Comparison of ENCODE assay signal across 20 cellular contexts in the genomic region with DNA sequence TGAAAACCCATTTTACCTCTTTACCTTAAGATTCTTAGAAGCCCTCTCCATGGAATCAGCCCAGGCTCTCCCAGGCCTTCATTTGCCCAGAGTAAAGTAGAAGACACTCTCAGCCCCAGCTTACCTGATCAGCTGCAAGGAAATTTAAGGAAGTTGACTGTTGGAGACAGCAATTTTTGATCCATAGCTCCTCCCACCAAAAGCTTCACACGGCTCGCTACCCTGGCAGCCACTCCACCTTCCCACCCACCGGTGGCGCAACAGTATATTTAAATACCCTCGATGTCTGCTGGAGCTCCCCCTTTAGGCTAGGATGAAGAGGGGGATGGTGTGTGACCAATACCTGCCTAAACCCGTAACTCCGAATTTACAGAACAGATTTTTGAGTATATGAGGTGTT.
DNase-seq lines count a peak whose midpoint lies in the region; ATAC-seq and TF ChIP-seq lines count a peak whose summit lies in the region.
"Had no signal": no experiment of that assay in that cellular context is flagged by ENCODE, and none has a peak within 500 bp of the region (broad histone marks: within the 10 kb centered on the region; RNA-seq: fewer than 3 reads in every experiment).

No MANE protein-coding gene starts in this region.

- no TSS peak for BruUV-seq in Caco-2 (replicated peaks; lab: Mats Ljungman, UMichigan)

- H3K27ac Mint-ChIP-seq in Caco-2 (ENCODE audit: unreplicated experiment), result peak overlapping the region; percentile 93
- H3K27ac Mint-ChIP-seq: nephron progenitor cell had no signal

- DNase-seq in Caco-2 (peak; percentile 74), ecto neural progenitor cell (ENCODE audit: low spot score) (peak; percentile 50), iPS-NIHi7 (ENCODE audit: extremely low spot score) (peak; percentile 85)
- DNase-seq: activated CD8-positive, alpha-beta memory T cell treated with anti-CD3 and anti-CD28 coated beads, Interleukin-2, amount 50 U/mL, for 48 hours; activated effector memory CD4-positive, alpha-beta T cell treated with anti-CD3 and anti-CD28 coated beads, Interleukin-2, amount 50 U/mL, for 16 hours; GF-D8; left ventricle myocardium inferior; NCI-H146; nephron progenitor cell; NK-92 treated with Interleukin-12 subunit alpha and Interleukin-12 subunit beta, amount 100 ng/mL, for 24 hours; stimulated activated naive CD4-positive, alpha-beta T cell; T-helper 2 cell had no signal

- POLR2A ChIA-PET in Caco-2 (lab: Charles Lee), result interaction anchor here (0.6 kb wide), 1 partner anchor 75 kb away, joined by 3 read pairs; a partner anchor contains a TSS

- no peak for ATAC-seq in GM18858 (IDR thresholded peaks at IDR 0.05; ENCODE audit: unreplicated experiment)
- no peak for ATAC-seq in GM18867 (IDR thresholded peaks at IDR 0.05; ENCODE audit: unreplicated experiment)
- ATAC-seq in HG03159 (IDR thresholded peaks at IDR 0.05; ENCODE audit: unreplicated experiment), result no peak
- ATAC-seq in HG03571 (IDR thresholded peaks at IDR 0.05; ENCODE audit: unreplicated experiment), result no peak

- H3K9ac ChIP-seq in HUES48 (ENCODE audit: low read depth, low read length), result no peak overlapping the region
- H3K9ac ChIP-seq: BLaER1 had no signal

- H3K27ac ChIP-seq in HUES48 (ENCODE audit: low read depth, low read length), result no peak overlapping the region
- H3K27ac ChIP-seq: BLaER1, coronary artery, left ventricle myocardium inferior, VCaP had no signal

- peaks cover 28% of the 10 kb centered on the region for H3K4me1 ChIP-seq in Caco-2
- H3K4me1 ChIP-seq in HUES48 (ENCODE audit: control insufficient read depth, insufficient read depth, low read length), result peaks cover 59% of the 10 kb centered on the region
- H3K4me1 ChIP-seq: left ventricle myocardium inferior had no signal

- H3K36me3 Mint-ChIP-seq in Caco-2 (ENCODE audit: insufficient read depth, unreplicated experiment), result peaks cover 28% of the 10 kb centered on the region

- H3K4me3 Mint-ChIP-seq in Caco-2 (ENCODE audit: unreplicated experiment), result peak overlapping the region; percentile 73
- H3K4me3 Mint-ChIP-seq: nephron progenitor cell had no signal

- no peaks in the 10 kb centered on the region for H3K9me3 ChIP-seq in Caco-2
- H3K9me3 ChIP-seq in HUES48 (ENCODE audit: control insufficient read depth, insufficient read depth, low read length), result no peaks in the 10 kb centered on the region
- H3K9me3 ChIP-seq: BLaER1, left ventricle myocardium inferior had no signal

- H3K4me1 Mint-ChIP-seq in Caco-2 (ENCODE audit: low read depth, unreplicated experiment), result peaks cover 8% of the 10 kb centered on the region

- H3K27me3 ChIP-seq in Caco-2 (replicated peaks; ENCODE audit: control insufficient read depth, insufficient read depth, low read length), result no peaks in the 10 kb centered on the region
- peaks cover 49% of the 10 kb centered on the region for H3K27me3 ChIP-seq in HUES48 (ENCODE audit: control insufficient read depth, insufficient read depth, low read length)

- peak overlapping the region; percentile 32 for H3K4me3 ChIP-seq in Caco-2 (ENCODE audit: low read depth, low read length)
- H3K4me3 ChIP-seq in HUES48 (ENCODE audit: low read depth, low read length), result peak overlapping the region; percentile 46
- H3K4me3 ChIP-seq: BLaER1, coronary artery, left ventricle myocardium inferior had no signal

- peak; percentile 34 to 43 for TF ChIP-seq CTCF in Caco-2 (IDR thresholded peaks at IDR 0.05; ENCODE audit: insufficient read depth in 1 of 2, low read depth in 1 of 2, low read length in 1 of 2, severe bottlenecking in 1 of 2, unreplicated experiment in 1 of 2)

- CTCF ChIA-PET in Caco-2 (lab: Charles Lee), result interaction anchor here (0.6 to 1.9 kb wide), 10 partner anchors 36 to 321 kb away, joined by 3 to 10 read pairs (median 6); a partner anchor contains a TSS

- no peaks in the 10 kb centered on the region for H3K9me3 Mint-ChIP-seq in Caco-2 (ENCODE audit: unreplicated experiment)
- H3K9me3 Mint-ChIP-seq: nephron progenitor cell had no signal

- H3K36me3 ChIP-seq in Caco-2 (ENCODE audit: control insufficient read depth, insufficient read depth, low read length) (no peaks in the 10 kb centered on the region), HUES48 (ENCODE audit: control insufficient read depth, insufficient read depth, low read length) (no peaks in the 10 kb centered on the region)
- H3K36me3 ChIP-seq: BLaER1, left ventricle myocardium inferior had no signal

- intact Hi-C loops in Caco-2 (cut with micrococcal nuclease; ENCODE audit: unreplicated experiment), result loop anchor here (1.0 to 5.0 kb wide), 6 partner anchors 39 to 391 kb away; a partner anchor contains a TSS

- H3K27me3 Mint-ChIP-seq in Caco-2 (ENCODE audit: insufficient read depth, unreplicated experiment), result no peaks in the 10 kb centered on the region
